8 cellular contexts compared by ENCODE assay signal in the genomic region with DNA sequence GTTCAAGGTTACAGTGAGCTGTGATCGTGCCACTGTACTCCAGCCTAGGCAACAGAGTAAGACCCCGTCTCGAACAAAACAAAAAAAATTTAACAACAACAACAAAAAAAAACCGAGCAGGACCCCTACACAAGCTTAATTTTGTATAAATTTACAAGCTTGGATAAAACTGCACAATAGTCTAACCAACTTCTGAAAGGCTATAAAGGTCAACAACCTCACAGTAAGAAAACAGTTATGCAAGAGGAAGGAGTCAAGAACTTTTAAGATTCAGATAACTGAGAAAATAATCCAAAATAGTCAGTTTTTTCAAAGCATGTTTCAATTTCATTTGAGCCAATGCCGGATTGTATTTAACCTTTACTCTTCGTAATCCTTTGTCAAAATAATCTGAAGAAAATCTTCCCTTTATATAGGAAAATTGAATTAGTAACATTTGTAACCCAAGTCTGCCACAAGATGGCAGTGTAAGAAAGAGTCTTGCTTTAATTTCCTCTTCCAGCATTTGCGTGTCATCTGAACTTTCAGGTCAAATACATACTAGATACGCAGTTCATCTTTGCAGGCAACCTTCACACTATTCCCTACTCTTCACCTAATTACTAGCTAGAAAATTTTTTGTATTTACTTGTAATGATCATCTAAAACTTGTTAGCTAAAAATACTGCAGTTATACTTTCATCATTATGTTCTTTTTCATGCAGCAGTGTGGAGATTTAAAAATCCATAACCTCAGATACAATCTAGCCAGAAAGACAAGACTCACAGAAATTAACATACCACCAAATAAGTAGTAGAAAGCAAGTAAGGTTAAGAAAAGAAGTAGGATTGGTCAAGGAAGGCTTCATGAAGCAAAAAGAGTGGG. TPM values are rescaled to one million over a fixed set of nuclear protein-coding genes. Genes with fewer than 3 reads are reported as not detected.
DNase-seq lines count a peak whose midpoint lies in the region; ATAC-seq and TF ChIP-seq lines count a peak whose summit lies in the region.

No MANE protein-coding gene starts in this region.

- H3K36me3 Mint-ChIP-seq in natural killer cell = no peaks in the 10 kb centered on the region

- intact Hi-C loops in natural killer cell (cut with micrococcal nuclease) = loop anchor here (1.0 to 2.0 kb wide), 4 partner anchors 16 to 364 kb away; partner anchors contain the start of genes PARP2 and TTC5

- H3K27ac Mint-ChIP-seq in natural killer cell = peak overlapping the region in 1 of 2 donors; percentile 55

- H3K4me3 Mint-ChIP-seq in natural killer cell = no peak overlapping the region

- H3K9me3 Mint-ChIP-seq in natural killer cell = no peaks in the 10 kb centered on the region

- TF ChIP-seq CTCF in natural killer cell (IDR thresholded peaks at IDR 0.05) = peak; percentile 81

- peaks cover 12 to 14% of the 10 kb centered on the region in 2 donors for H3K4me1 Mint-ChIP-seq in natural killer cell

- DNase-seq in DMS153 treated with DMSO at 0.1 percent for 48 hours (lab: John Stamatoyannopoulos, UW; ENCODE audit: unreplicated experiment) = peak; percentile 43
- DNase-seq in NCI-H2029 (lab: John Stamatoyannopoulos, UW) = peak; percentile 27
- DNase-seq in T1000 (lab: John Stamatoyannopoulos, UW) = peak; percentile 4
- no peak for DNase-seq in natural killer cell

- no peaks in the 10 kb centered on the region for H3K27me3 Mint-ChIP-seq in natural killer cell (ENCODE audit: low read depth in 2 of 2)

- peak; percentile 50 for ATAC-seq in GM21786 (IDR thresholded peaks at IDR 0.05; ENCODE audit: unreplicated experiment)
- ATAC-seq in esophagus mucosa = peak; percentile 57
- ATAC-seq in natural killer cell = peak in 2 of 3 donors; percentile 70 to 75
- ATAC-seq in HG02623 (IDR thresholded peaks at IDR 0.05; ENCODE audit: unreplicated experiment) = no peak
- no peak for ATAC-seq in GM21717 (IDR thresholded peaks at IDR 0.05; ENCODE audit: unreplicated experiment)

RNA-seq across cellular contexts. Expression of gene CCNB1IP1, which starts 5.8 kb away (rescaled TPM):
- 27.9 TPM for total RNA-seq in esophagus mucosa
- 10 to 100 TPM; 20.8 to 21.5 (median 21.2) TPM for total RNA-seq in natural killer cell

RNA-seq across cellular contexts. Expression of gene PARP2, which starts 16.2 kb away (rescaled TPM):
- 14.1 TPM for total RNA-seq in esophagus mucosa
- 10 to 100 TPM; 18.2 to 28.3 (median 22.2) TPM for total RNA-seq in natural killer cell

RNA-seq across cellular contexts. Expression of gene TTC5, which starts 21.5 kb away (rescaled TPM):
- total RNA-seq in esophagus mucosa (10.5 TPM), natural killer cell (10 to 100 TPM; 18.1 to 23.5 (median 21.6) TPM)

Comparison
In these comparisons a context has a peak if more than half of its experiments do, and no peak if none do; other contexts are left out.
1. ATAC-seq: peak in GM21786 (single experiment), esophagus mucosa (single experiment) and natural killer cell (2 of 3); none in HG02623 (single experiment) and GM21717 (single experiment).